In the genomic region with DNA sequence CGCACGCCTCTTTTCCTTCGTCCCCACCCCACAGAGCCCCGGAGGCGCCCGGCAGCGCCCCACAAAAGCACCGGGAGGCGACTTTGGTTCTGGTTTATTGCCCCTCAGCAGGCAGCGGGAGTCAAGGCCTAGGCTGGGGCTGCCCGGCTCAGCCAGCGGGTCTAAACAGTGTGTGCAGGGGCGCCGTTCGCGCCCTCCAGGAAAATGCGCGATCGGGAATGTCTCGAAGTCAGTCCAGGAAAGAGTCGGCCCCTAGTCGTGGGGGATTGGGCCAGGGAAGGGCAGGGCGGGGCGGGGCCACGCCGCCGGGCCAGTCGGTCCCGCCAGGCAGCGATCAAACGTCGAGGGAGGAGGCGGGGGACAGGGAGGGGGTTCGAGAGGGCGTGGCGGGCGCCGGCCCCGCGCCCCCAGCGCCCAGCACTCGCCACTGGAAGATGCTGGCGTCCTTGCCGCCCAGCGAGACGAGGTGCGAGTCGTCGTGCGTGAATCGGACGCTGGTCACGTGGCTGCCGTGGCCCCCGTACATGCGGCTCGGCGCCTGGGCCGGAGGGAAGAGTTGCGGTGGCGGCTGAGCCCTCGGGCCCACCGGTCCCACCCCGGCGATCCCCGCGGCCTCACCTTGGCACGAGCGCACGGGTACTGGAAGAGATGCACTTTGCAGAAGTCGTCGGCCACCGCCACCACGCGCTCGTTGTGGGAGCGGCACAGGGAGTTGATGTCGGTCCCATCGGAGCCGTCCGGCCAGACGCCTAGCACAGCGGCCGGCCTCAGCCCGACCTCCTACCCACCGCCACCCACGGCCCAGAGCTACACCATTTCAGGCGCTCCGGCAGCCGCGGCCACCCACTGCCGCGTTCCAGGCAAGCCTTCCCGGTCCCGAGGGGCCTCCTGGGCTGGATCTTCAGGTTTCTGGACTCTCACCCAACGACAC, we compare ENCODE assay signal across 8 cellular contexts. TPM values are rescaled to one million over a fixed set of nuclear protein-coding genes. Genes with fewer than 3 reads are reported as not detected.
DNase-seq lines count a peak whose midpoint lies in the region; ATAC-seq and TF ChIP-seq lines count a peak whose summit lies in the region.

No MANE protein-coding gene starts in this region.

- TF ChIP-seq CTCF in HL-60 (IDR thresholded peaks at IDR 0.05; ENCODE audit: insufficient read depth, low read length), result no peak
- TF ChIP-seq CTCF in RWPE2 (IDR thresholded peaks at IDR 0.05; ENCODE audit: poor library complexity, severe bottlenecking), result peak; percentile 18
- TF ChIP-seq CTCF in coronary artery (IDR thresholded peaks at IDR 0.05), result peak; percentile 27
- TF ChIP-seq CTCF in spleen (IDR thresholded peaks at IDR 0.05 in 8 of 11, conservative IDR thresholded peaks at IDR 0.05 in 3 of 11), result no peak

- intact Hi-C loops in spleen (cut with DNase I; ENCODE audit: low total_unique reads), result no loop called here

- 33 to 43% (median 39%) methylated on average over 66 to 96 of the region's 96 CpGs for WGBS in spleen, 5 donors

- peak; percentile 48 for ATAC-seq in RWPE2 (ENCODE audit: low read depth)

- peaks cover 10% of the 10 kb centered on the region for H3K4me1 ChIP-seq in RWPE2 (ENCODE audit: insufficient read depth, poor library complexity, severe bottlenecking)
- peaks cover 19 to 81% (median 49%) of the 10 kb centered on the region in 6 donors for H3K4me1 ChIP-seq in spleen

- H3K27me3 ChIP-seq in HL-60 (ENCODE audit: insufficient read depth, poor library complexity, severe bottlenecking) (no peaks in the 10 kb centered on the region), RWPE2 (ENCODE audit: insufficient read depth, poor library complexity, severe bottlenecking) (no peaks in the 10 kb centered on the region), layer of hippocampus (ENCODE audit: control insufficient read depth, insufficient read depth, low read length) (no peaks in the 10 kb centered on the region), spleen (replicated peaks in 1 of 7) (no peaks in the 10 kb centered on the region)

- H3K9me3 ChIP-seq in RWPE2 (ENCODE audit: severe bottlenecking) (no peaks in the 10 kb centered on the region), spleen (no peaks in the 10 kb centered on the region)

- H3K4me3 ChIP-seq in HL-60 (replicated peaks; ENCODE audit: insufficient read depth, low read length) (no peak overlapping the region), RWPE2 (ENCODE audit: severe bottlenecking) (peak overlapping the region; percentile 90), coronary artery (peak overlapping the region; percentile 90), spleen (peak overlapping the region; percentile 90 to 98 (median 92))

- no peak for TF ChIP-seq POLR2A in spleen (IDR thresholded peaks at IDR 0.05)

- peaks cover 38% of the 10 kb centered on the region for H3K36me3 ChIP-seq in RWPE2 (ENCODE audit: low read depth)
- H3K36me3 ChIP-seq in spleen, result peaks cover 0 to 69% (median 36%) of the 10 kb centered on the region in 6 donors

- DNase-seq in COR-L47 (lab: John Stamatoyannopoulos, UW), result peak; percentile 62
- DNase-seq in HL-60 (ENCODE audit: low read depth in 1 of 2, low spot score in 1 of 2), result no peak
- no peak for DNase-seq in RWPE2 (ENCODE audit: low spot score)
- DNase-seq in coronary artery (ENCODE audit: low spot score), result peak; percentile 87
- DNase-seq in spleen, result peak; percentile 91
- no peak for DNase-seq in NCI-H1694 (lab: John Stamatoyannopoulos, UW)
- DNase-seq in GM19240 (ENCODE audit: insufficient read length, low spot score), result no peak

- H3K27ac ChIP-seq in HL-60 (replicated peaks) (peak overlapping the region; percentile 97), RWPE2 (ENCODE audit: poor library complexity, severe bottlenecking) (peak overlapping the region; percentile 90), coronary artery (peak overlapping the region; percentile 87 to 97), layer of hippocampus (ENCODE audit: low read depth, low read length) (peak overlapping the region; percentile 94), spleen (peak overlapping the region; percentile 92 to 99 (median 98))

RNA-seq across cellular contexts. Expression of gene MTA2, which starts 0.7 kb away (rescaled TPM):
- total RNA-seq in spleen, result 100 to 1,000 TPM; 102 to 154 (median 114) TPM
- polyA plus RNA-seq in spleen, result 10 to 100 TPM; 55.3 to 94.6 (median 58.5) TPM

RNA-seq across cellular contexts. Expression of gene EML3, which starts 10.2 kb away (rescaled TPM):
- 100 to 1,000 TPM in 5 of 7 donors, 10 to 100 TPM in 2; 46.7 to 159 (median 116) TPM for total RNA-seq in spleen
- 100 to 1,000 TPM in 1 of 3 donors, 10 to 100 TPM in 2; 51.0 to 116 (median 78.6) TPM for polyA plus RNA-seq in spleen

RNA-seq across cellular contexts. Expression of gene ROM1, which starts 10.7 kb away (rescaled TPM):
- total RNA-seq in spleen, result 1 to 10 TPM; 4.3 to 8.8 (median 5.6) TPM
- 10 to 100 TPM in 1 of 3 donors, 1 to 10 TPM in 2; 4.2 to 15.0 (median 6.1) TPM for polyA plus RNA-seq in spleen

RNA-seq across cellular contexts. Expression of gene TUT1, which starts 11.1 kb away (rescaled TPM):
- total RNA-seq in spleen, result 10 to 100 TPM; 14.4 to 30.9 (median 20.1) TPM
- polyA plus RNA-seq in spleen, result 10 to 100 TPM; 14.5 to 24.1 (median 16.1) TPM

RNA-seq across cellular contexts. Expression of gene B3GAT3, which starts 19.4 kb away (rescaled TPM):
- total RNA-seq in spleen, result 10 to 100 TPM; 25.2 to 43.7 (median 37.1) TPM
- 10 to 100 TPM; 41.9 to 65.7 (median 63.1) TPM for polyA plus RNA-seq in spleen

Comparison
In these comparisons a context has a peak if more than half of its experiments do, and no peak if none do; other contexts are left out.
1. DNase-seq: peak in COR-L47 (single experiment), coronary artery (single experiment) and spleen (single experiment); none in HL-60 (0 of 2), RWPE2 (single experiment), NCI-H1694 (single experiment) and GM19240 (single experiment).
2. CTCF ChIP-seq: peak in RWPE2 (single experiment) and coronary artery (single experiment); none in HL-60 (single experiment) and spleen (0 of 11).
3. Peak in every context shown above with its lines, with median percentiles within 50 percentile points of each other: H3K27ac ChIP-seq.